1 cellular context compared by ENCODE assay signal in genomic region chr2:152242787-152243472, GRCh38.
TF ChIP-seq lines count a peak whose summit lies in the region.

No MANE protein-coding gene starts in this region.

TF ChIP-seq in HepG2, 621 proteins besides CTCF, POLR2A, EP300 and RAD21 (continued from another document):
- TF ChIP-seq ZNF609 (CRISPR knock-in tag; IDR thresholded peaks at IDR 0.05; ENCODE audit: borderline replicate concordance), result peak; percentile 30; the same call in 1 of the 2 replicates
- TF ChIP-seq SAP130 (CRISPR knock-in tag; IDR thresholded peaks at IDR 0.05; ENCODE audit: low read depth), result peak; percentile 62
- no peak for TF ChIP-seq TBX2 (CRISPR knock-in tag; IDR thresholded peaks at IDR 0.05; ENCODE audit: borderline replicate concordance)
- TF ChIP-seq THYN1 (CRISPR knock-in tag; IDR thresholded peaks at IDR 0.05; ENCODE audit: borderline replicate concordance, low read depth), result no peak
- TF ChIP-seq XRCC5 (optimal IDR thresholded peaks at IDR 0.05; ENCODE audit: low read length), result no peak
- peak; percentile 94 for TF ChIP-seq TFAP4 (IDR thresholded peaks at IDR 0.05; ENCODE audit: borderline replicate concordance, low read depth)
- no peak for TF ChIP-seq ZNF274 (CRISPR knock-in tag; IDR thresholded peaks at IDR 0.05)
- TF ChIP-seq POGZ (CRISPR knock-in tag; IDR thresholded peaks at IDR 0.05), result peak; percentile 54; the same call in 1 of the 2 replicates
- TF ChIP-seq RFXAP (CRISPR knock-in tag; IDR thresholded peaks at IDR 0.05; ENCODE audit: borderline replicate concordance), result no peak
- TF ChIP-seq ZNF644 (CRISPR knock-in tag; IDR thresholded peaks at IDR 0.05; ENCODE audit: low read depth), result peak; percentile 76; the same call in 1 of the 2 replicates
- peak; percentile 42; the same call in 1 of the 2 replicates for TF ChIP-seq ZMYM4 (CRISPR knock-in tag; IDR thresholded peaks at IDR 0.05)
- peak; percentile 96 for TF ChIP-seq RXRB (CRISPR knock-in tag; IDR thresholded peaks at IDR 0.05; ENCODE audit: borderline replicate concordance)
- no peak for TF ChIP-seq ZNF737 (CRISPR knock-in tag; IDR thresholded peaks at IDR 0.05; ENCODE audit: borderline replicate concordance)
- peak; percentile 61; the same call in 1 of the 2 replicates for TF ChIP-seq ZNF292 (CRISPR knock-in tag; IDR thresholded peaks at IDR 0.05; ENCODE audit: borderline replicate concordance, low read depth)
- TF ChIP-seq IRF2 (CRISPR knock-in tag; IDR thresholded peaks at IDR 0.05), result 0 out of 2 replicates have a peak, but pooled peaks have one; percentile 41
- no peak for TF ChIP-seq ATF1 (CRISPR knock-in tag; IDR thresholded peaks at IDR 0.05)
- peak; percentile 23; the same call in 1 of the 2 replicates for TF ChIP-seq GATAD2A (CRISPR knock-in tag; IDR thresholded peaks at IDR 0.05)
- peak; percentile 37; the same call in 1 of the 2 replicates for TF ChIP-seq ZFX (CRISPR knock-in tag; IDR thresholded peaks at IDR 0.05; ENCODE audit: low read depth)
- peak; percentile 75 for TF ChIP-seq NR2F6 (IDR thresholded peaks at IDR 0.05)
- TF ChIP-seq NR2F6 (CRISPR knock-in tag; IDR thresholded peaks at IDR 0.05), result peak; percentile 91
- TF ChIP-seq ZNF468 (CRISPR knock-in tag; IDR thresholded peaks at IDR 0.05), result no peak
- no peak for TF ChIP-seq CBFB (CRISPR knock-in tag; IDR thresholded peaks at IDR 0.05)
- 0 out of 2 replicates have a peak, but pooled peaks have one; percentile 31 for TF ChIP-seq ZSCAN5A (CRISPR knock-in tag; IDR thresholded peaks at IDR 0.05; ENCODE audit: borderline replicate concordance)
- no peak for TF ChIP-seq ATF7 (IDR thresholded peaks at IDR 0.05)
- no peak for TF ChIP-seq ATF7 (CRISPR knock-in tag; IDR thresholded peaks at IDR 0.05)
- no peak for TF ChIP-seq SOX6 (IDR thresholded peaks at IDR 0.05)
- TF ChIP-seq SOX6 (CRISPR knock-in tag; IDR thresholded peaks at IDR 0.05), result peak; percentile 19; the same call in 1 of the 2 replicates
- no peak for TF ChIP-seq HMG20A (CRISPR knock-in tag; IDR thresholded peaks at IDR 0.05; ENCODE audit: borderline replicate concordance)
- TF ChIP-seq SALL1 (CRISPR knock-in tag; IDR thresholded peaks at IDR 0.05), result peak; percentile 78
- TF ChIP-seq SATB2 (CRISPR knock-in tag; IDR thresholded peaks at IDR 0.05), result no peak
- TF ChIP-seq SUZ12 (IDR thresholded peaks at IDR 0.05; ENCODE audit: low read depth, low read length), result no peak
- TF ChIP-seq ZFP41 (CRISPR knock-in tag; IDR thresholded peaks at IDR 0.05; ENCODE audit: borderline replicate concordance), result no peak
- TF ChIP-seq ZNF652 (CRISPR knock-in tag; IDR thresholded peaks at IDR 0.05; ENCODE audit: borderline replicate concordance, low read depth), result peak; percentile 73; the same call in 1 of the 2 replicates
- TF ChIP-seq ZNF407 (CRISPR knock-in tag; IDR thresholded peaks at IDR 0.05; ENCODE audit: not compliant biosample characterization), result no peak
- no peak for TF ChIP-seq ZFP1 (CRISPR knock-in tag; IDR thresholded peaks at IDR 0.05)
TF ChIP-seq in HepG2: peak in this region for 48.
